Comparison of ENCODE assay signal across 13 cellular contexts in genomic region chr5:84306617-84307016, GRCh38.
DNase-seq lines count a peak whose midpoint lies in the region; ATAC-seq and TF ChIP-seq lines count a peak whose summit lies in the region.
"Had no signal": no experiment of that assay in that cellular context is flagged by ENCODE, and none has a peak within 500 bp of the region (broad histone marks: within the 10 kb centered on the region; RNA-seq: fewer than 3 reads in every experiment).

No MANE protein-coding gene starts in this region.

- peak; percentile 3 for DNase-seq in HCEC 1CT
- no peak for DNase-seq in PC-9
- DNase-seq in dermis blood vessel endothelial cell, result peak; percentile 71
- peak; percentile 36 for DNase-seq in pulmonary artery endothelial cell (ENCODE audit: low read depth, low spot score)
- DNase-seq in T-helper 2 cell treated with Interferon-gamma antibody and Interleukin-4, amounts not matched to agents 5 μg/mL and 100 μg/mL, for 36 hours (ENCODE audit: low spot score), result no peak
- no peak for DNase-seq in NCI-H2029 treated with DMSO at 0.1 percent for 48 hours (lab: John Stamatoyannopoulos, UW)
- no peak for DNase-seq in activated T-cell treated with anti-CD3 and anti-CD28 coated beads, Interleukin-2, amount 50 U/mL, for 72 hours
- DNase-seq: CD8-positive, alpha-beta T cell; COR-L47; DND-41 had no signal

- no peaks in the 10 kb centered on the region for H3K9me3 ChIP-seq in PC-9 (ENCODE audit: insufficient read depth, low read depth)
- H3K9me3 ChIP-seq: A549 had no signal

- no peaks in the 10 kb centered on the region for H4K20me1 ChIP-seq in PC-9 (ENCODE audit: insufficient read depth)

- no peaks in the 10 kb centered on the region for H3K36me3 Mint-ChIP-seq in T-helper 2 cell treated with Interferon-gamma antibody and Interleukin-4, amounts not matched to agents 5 μg/mL and 100 μg/mL, for 36 hours (ENCODE audit: low read depth)
- H3K36me3 Mint-ChIP-seq in activated T-cell treated with anti-CD3 and anti-CD28 coated beads, Interleukin-2, amount 50 U/mL, for 72 hours (ENCODE audit: insufficient read depth in 2 of 2), result no peaks in the 10 kb centered on the region
- H3K36me3 Mint-ChIP-seq: CD14-positive monocyte; CD8-positive, alpha-beta T cell had no signal

- no peak for ATAC-seq in activated T-cell treated with anti-CD3 and anti-CD28 coated beads, Interleukin-2, amount 50 U/mL, for 72 hours (replicated peaks in 1 of 2)
- ATAC-seq: A549; CD8-positive, alpha-beta T cell; HepG2 had no signal

- no peak overlapping the region for H3K4me2 ChIP-seq in PC-9
- H3K4me2 ChIP-seq: A549 had no signal

- BruUV-seq in PC-9 (replicated peaks; lab: Mats Ljungman, UMichigan), result no TSS peak

- H3K79me2 ChIP-seq in PC-9 (ENCODE audit: low read depth), result no peaks in the 10 kb centered on the region

- TF ChIP-seq CTCF in PC-9 (conservative IDR thresholded peaks at IDR 0.05), result no peak

- CTCF ChIA-PET in PC-9 (lab: Charles Lee), result no interaction called here

- H3K4me3 Mint-ChIP-seq in T-helper 2 cell treated with Interferon-gamma antibody and Interleukin-4, amounts not matched to agents 5 μg/mL and 100 μg/mL, for 36 hours, result no peak overlapping the region
- no peak overlapping the region for H3K4me3 Mint-ChIP-seq in activated T-cell treated with anti-CD3 and anti-CD28 coated beads, Interleukin-2, amount 50 U/mL, for 72 hours
- H3K4me3 Mint-ChIP-seq: CD14-positive monocyte; CD8-positive, alpha-beta T cell had no signal

- no peaks in the 10 kb centered on the region for H3K4me1 ChIP-seq in PC-9 (replicated peaks; ENCODE audit: insufficient read depth)
- H3K4me1 ChIP-seq: A549 had no signal

- no peak overlapping the region for H3K27ac ChIP-seq in PC-9
- H3K27ac ChIP-seq: A549 had no signal

- 0 out of 2 replicates have a peak overlapping the region, but pooled peaks have one; percentile 22 for H2AFZ ChIP-seq in PC-9

- no peaks in the 10 kb centered on the region for H3K9me2 ChIP-seq in PC-9 (ENCODE audit: insufficient read depth)

- no peaks in the 10 kb centered on the region for H3K4me1 Mint-ChIP-seq in T-helper 2 cell treated with Interferon-gamma antibody and Interleukin-4, amounts not matched to agents 5 μg/mL and 100 μg/mL, for 36 hours (ENCODE audit: low read depth)
- no peaks in the 10 kb centered on the region for H3K4me1 Mint-ChIP-seq in activated T-cell treated with anti-CD3 and anti-CD28 coated beads, Interleukin-2, amount 50 U/mL, for 72 hours (ENCODE audit: low read depth)

- POLR2A ChIA-PET in PC-9 (lab: Charles Lee; ENCODE audit: unreplicated experiment), result no interaction called here

- no peaks in the 10 kb centered on the region for H3F3A ChIP-seq in PC-9 (ENCODE audit: insufficient read depth, low read depth)

- H3K27me3 ChIP-seq in PC-9 (ENCODE audit: insufficient read depth, low read depth), result no peaks in the 10 kb centered on the region

- no peaks in the 10 kb centered on the region for H3K27me3 Mint-ChIP-seq in T-helper 2 cell treated with Interferon-gamma antibody and Interleukin-4, amounts not matched to agents 5 μg/mL and 100 μg/mL, for 36 hours (ENCODE audit: low read depth)
- no peaks in the 10 kb centered on the region for H3K27me3 Mint-ChIP-seq in activated T-cell treated with anti-CD3 and anti-CD28 coated beads, Interleukin-2, amount 50 U/mL, for 72 hours (ENCODE audit: low read depth)

- H3K9me3 Mint-ChIP-seq in T-helper 2 cell treated with Interferon-gamma antibody and Interleukin-4, amounts not matched to agents 5 μg/mL and 100 μg/mL, for 36 hours, result no peaks in the 10 kb centered on the region
- H3K9me3 Mint-ChIP-seq in activated T-cell treated with anti-CD3 and anti-CD28 coated beads, Interleukin-2, amount 50 U/mL, for 72 hours, result peaks cover 1 to 5% of the 10 kb centered on the region in 2 donors
- H3K9me3 Mint-ChIP-seq: CD8-positive, alpha-beta T cell had no signal

- no peak overlapping the region for H3K4me3 ChIP-seq in PC-9
- H3K4me3 ChIP-seq: A549 had no signal

- no peaks in the 10 kb centered on the region for H3K36me3 ChIP-seq in PC-9 (ENCODE audit: low read depth)

- no peak overlapping the region for H3K27ac Mint-ChIP-seq in T-helper 2 cell treated with Interferon-gamma antibody and Interleukin-4, amounts not matched to agents 5 μg/mL and 100 μg/mL, for 36 hours
- no peak overlapping the region for H3K27ac Mint-ChIP-seq in activated T-cell treated with anti-CD3 and anti-CD28 coated beads, Interleukin-2, amount 50 U/mL, for 72 hours
- H3K27ac Mint-ChIP-seq: CD14-positive monocyte; CD8-positive, alpha-beta T cell had no signal

- intact Hi-C loops in PC-9 (cut with micrococcal nuclease; ENCODE audit: unreplicated experiment), result no loop called here

Comparison
In these comparisons a context has a peak if more than half of its experiments do, and no peak if none do; other contexts are left out.
1. DNase-seq: peak in HCEC 1CT (single experiment), dermis blood vessel endothelial cell (single experiment) and pulmonary artery endothelial cell (single experiment); none in PC-9 (0 of 2), T-helper 2 cell treated with Interferon-gamma antibody and Interleukin-4, amounts not matched to agents 5 μg/mL and 100 μg/mL, for 36 hours (single experiment), NCI-H2029 treated with DMSO at 0.1 percent for 48 hours (single experiment) and activated T-cell treated with anti-CD3 and anti-CD28 coated beads, Interleukin-2, amount 50 U/mL, for 72 hours (0 of 2).